ENCODE assay signal across 16 cellular contexts in genomic region chr1:214352838-214353237, GRCh38.
A peak's percentile ranks its signal among the peaks of the same experiment; 100 is the strongest.
DNase-seq lines count a peak whose midpoint lies in the region; ATAC-seq and TF ChIP-seq lines count a peak whose summit lies in the region.
"Had no signal": no experiment of that assay in that cellular context is flagged by ENCODE, and none has a peak within 500 bp of the region (broad histone marks: within the 10 kb centered on the region; RNA-seq: fewer than 3 reads in every experiment).

No MANE protein-coding gene starts in this region.

- no peaks in the 10 kb centered on the region for H3K27me3 ChIP-seq in right atrium auricular region
- H3K27me3 ChIP-seq: BLaER1 treated with 17β-estradiol and CSF1 and Interleukin-3, amounts not matched to agents 10 nM and 100 nM had no signal

- H3K4me3 ChIP-seq in right atrium auricular region (no peak overlapping the region), fibroblast of mammary gland (ENCODE audit: control insufficient read depth, low read depth, low read length) (no peak overlapping the region)
- H3K4me3 ChIP-seq: BLaER1 treated with 17β-estradiol and CSF1 and Interleukin-3, amounts not matched to agents 10 nM and 100 nM; GM23338 had no signal

- no peaks in the 10 kb centered on the region for H3K9me3 ChIP-seq in right atrium auricular region
- H3K9me3 ChIP-seq: BLaER1 treated with 17β-estradiol and CSF1 and Interleukin-3, amounts not matched to agents 10 nM and 100 nM had no signal

- DNase-seq in left ventricle myocardium superior (no peak), right atrium auricular region (ENCODE audit: low spot score) (no peak), LHCN-M2 (ENCODE audit: low read depth) (peak; percentile 58), fibroblast of mammary gland (ENCODE audit: low read depth) (peak; percentile 28), stromal cell of bone marrow (ENCODE audit: low read depth) (peak; percentile 11), retina (no peak)
- DNase-seq in activated effector memory CD4-positive, alpha-beta T cell treated with anti-CD3 and anti-CD28 coated beads, Interleukin-2, amount 50 U/mL, for 16 hours, result no peak
- no peak for DNase-seq in NK-92 treated with Interleukin-12 subunit alpha and Interleukin-12 subunit beta, amount 100 ng/mL, for 24 hours (lab: John Stamatoyannopoulos, UW)
- DNase-seq: 8988T; Calu3; CD4-positive, CD25-positive, alpha-beta regulatory T cell; DMS79; GF-D8; H7 had no signal

- no peak overlapping the region for H3K27ac ChIP-seq in right atrium auricular region
- H3K27ac ChIP-seq: BLaER1 treated with 17β-estradiol and CSF1 and Interleukin-3, amounts not matched to agents 10 nM and 100 nM had no signal

- TF ChIP-seq CTCF in right atrium auricular region (IDR thresholded peaks at IDR 0.05), result no peak
- TF ChIP-seq CTCF in fibroblast of mammary gland (conservative IDR thresholded peaks at IDR 0.05; ENCODE audit: control insufficient read depth, insufficient read depth, low read depth, low read length), result no peak

- intact Hi-C loops in left ventricle myocardium superior (cut with micrococcal nuclease), result no loop called here

- H3K36me3 ChIP-seq in right atrium auricular region, result peaks cover 13% of the 10 kb centered on the region
- H3K36me3 ChIP-seq: BLaER1 treated with 17β-estradiol and CSF1 and Interleukin-3, amounts not matched to agents 10 nM and 100 nM had no signal

- ATAC-seq in left ventricle myocardium superior, result peak; percentile 57
- ATAC-seq: GM23338 had no signal

- no peaks in the 10 kb centered on the region for H3K4me1 ChIP-seq in right atrium auricular region
- H3K4me1 ChIP-seq: BLaER1 treated with 17β-estradiol and CSF1 and Interleukin-3, amounts not matched to agents 10 nM and 100 nM had no signal

Comparison
In these comparisons a context has a peak if more than half of its experiments do, and no peak if none do; other contexts are left out.
1. DNase-seq: peak in LHCN-M2 (single experiment), fibroblast of mammary gland (single experiment) and stromal cell of bone marrow (single experiment); none in left ventricle myocardium superior (single experiment), right atrium auricular region (single experiment), retina (single experiment), activated effector memory CD4-positive, alpha-beta T cell treated with anti-CD3 and anti-CD28 coated beads, Interleukin-2, amount 50 U/mL, for 16 hours (single experiment) and NK-92 treated with Interleukin-12 subunit alpha and Interleukin-12 subunit beta, amount 100 ng/mL, for 24 hours (single experiment).